Comparison of ENCODE assay signal across 19 cellular contexts in the genomic region with DNA sequence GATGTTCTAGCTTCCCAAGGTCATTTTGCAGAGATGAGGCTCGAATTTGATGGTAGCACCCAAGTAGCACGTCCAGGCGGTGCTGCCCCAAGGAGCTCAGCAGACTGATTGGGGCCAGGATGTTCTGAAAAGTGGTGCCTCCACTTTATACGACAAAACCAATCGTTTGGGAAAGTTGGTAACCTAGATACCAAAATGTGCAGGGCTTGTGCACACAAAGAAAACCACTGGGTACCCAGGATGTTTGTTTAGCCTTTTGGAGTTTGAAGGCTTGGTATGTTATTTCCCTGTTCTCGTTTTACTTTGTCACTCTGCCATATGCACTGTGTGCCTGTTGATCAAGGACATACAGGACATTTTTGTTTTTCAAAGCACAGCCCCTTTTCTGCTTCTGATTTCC. TPM values are rescaled to one million over a fixed set of nuclear protein-coding genes. Genes with fewer than 3 reads are reported as not detected.
A peak's percentile ranks its signal among the peaks of the same experiment; 100 is the strongest.
DNase-seq lines count a peak whose midpoint lies in the region; ATAC-seq and TF ChIP-seq lines count a peak whose summit lies in the region.
"Had no signal": no experiment of that assay in that cellular context is flagged by ENCODE, and none has a peak within 500 bp of the region (broad histone marks: within the 10 kb centered on the region; RNA-seq: fewer than 3 reads in every experiment).

No MANE protein-coding gene starts in this region.

- H3K4me3 ChIP-seq in body of pancreas (no peak overlapping the region), GM23338 (no peak overlapping the region)
- H3K4me3 ChIP-seq: K562, SK-N-MC had no signal

- H3K4me3 Mint-ChIP-seq in progenitor cell of endocrine pancreas (ENCODE audit: low read depth) (no peak overlapping the region), GM23338 (no peak overlapping the region)
- H3K4me3 Mint-ChIP-seq in T-helper 2 cell treated with Interferon-gamma antibody and Interleukin-4, amounts not matched to agents 5 μg/mL and 100 μg/mL, for 36 hours: no peak overlapping the region
- H3K4me3 Mint-ChIP-seq: T-cell had no signal

- H3K79me2 ChIP-seq in GM23338 (replicated peaks; ENCODE audit: insufficient read depth): no peaks in the 10 kb centered on the region

- H3K9me3 Mint-ChIP-seq in progenitor cell of endocrine pancreas (ENCODE audit: low read depth) (no peaks in the 10 kb centered on the region), GM23338 (no peaks in the 10 kb centered on the region)
- H3K9me3 Mint-ChIP-seq in T-helper 2 cell treated with Interferon-gamma antibody and Interleukin-4, amounts not matched to agents 5 μg/mL and 100 μg/mL, for 36 hours: no peaks in the 10 kb centered on the region
- H3K9me3 Mint-ChIP-seq: T-cell had no signal

- H3K27ac ChIP-seq in body of pancreas (no peak overlapping the region), GM23338 (ENCODE audit: low read depth) (no peak overlapping the region)
- H3K27ac ChIP-seq: HL-60, SK-N-MC had no signal

- H3K36me3 Mint-ChIP-seq in progenitor cell of endocrine pancreas (ENCODE audit: insufficient read depth) (peaks cover 42% of the 10 kb centered on the region), GM23338 (ENCODE audit: low read depth) (peaks cover 14% of the 10 kb centered on the region)
- H3K36me3 Mint-ChIP-seq in T-helper 2 cell treated with Interferon-gamma antibody and Interleukin-4, amounts not matched to agents 5 μg/mL and 100 μg/mL, for 36 hours (ENCODE audit: low read depth): no peaks in the 10 kb centered on the region
- H3K36me3 Mint-ChIP-seq: T-cell had no signal

- H3K9me2 ChIP-seq in GM23338 (ENCODE audit: insufficient read depth): no peaks in the 10 kb centered on the region

- H4K20me1 ChIP-seq in GM23338 (replicated peaks; ENCODE audit: insufficient read depth): no peaks in the 10 kb centered on the region

- no peaks in the 10 kb centered on the region for H3F3A ChIP-seq in GM23338 (replicated peaks; ENCODE audit: low read depth)

- H3K9me3 ChIP-seq in body of pancreas: no peaks in the 10 kb centered on the region

- H3K27me3 ChIP-seq in body of pancreas (no peaks in the 10 kb centered on the region), GM23338 (ENCODE audit: insufficient read depth) (no peaks in the 10 kb centered on the region)

- H3K4me1 ChIP-seq in body of pancreas (peaks cover 6% of the 10 kb centered on the region), GM23338 (ENCODE audit: insufficient read depth) (no peaks in the 10 kb centered on the region)

- TF ChIP-seq CTCF in body of pancreas (IDR thresholded peaks at IDR 0.05) (no peak), progenitor cell of endocrine pancreas (IDR thresholded peaks at IDR 0.05; ENCODE audit: unreplicated experiment) (no peak), GM23338 (conservative IDR thresholded peaks at IDR 0.05; ENCODE audit: low read depth in 2 of 2) (no peak)

- intact Hi-C loops in body of pancreas (cut with DNase I): no loop called here

- ATAC-seq in body of pancreas (peak; percentile 47), GM23338 (no peak)
- ATAC-seq: K562, T-cell had no signal

- no peak overlapping the region for H2AFZ ChIP-seq in GM23338

- H3K4me2 ChIP-seq in GM23338: no peak overlapping the region

- 58 to 69% methylated on average over 6 of the region's 6 CpGs for WGBS in body of pancreas, 2 donors

- DNase-seq in NCI-H1417 (lab: John Stamatoyannopoulos, UW) (peak in 2 of 3 experiments; percentile 27 to 36), NCI-H1417 treated with DMSO at 0.1 percent for 48 hours (lab: John Stamatoyannopoulos, UW) (no peak), DMS153 (lab: John Stamatoyannopoulos, UW) (peak; percentile 96), body of pancreas (peak in 1 of 4 donors; percentile 13), progenitor cell of endocrine pancreas (ENCODE audit: low spot score, unreplicated experiment) (no peak), DMS 273 (lab: John Stamatoyannopoulos, UW; ENCODE audit: unreplicated experiment) (no peak), GM23338 (ENCODE audit: low spot score) (no peak)
- DNase-seq in T-helper 2 cell treated with Interferon-gamma antibody and Interleukin-4, amounts not matched to agents 5 μg/mL and 100 μg/mL, for 36 hours (ENCODE audit: low spot score): no peak
- DNase-seq: DMS 273 treated with DMSO at 0.1 percent for 48 hours, HCEC 1CT, NCI-H1694, NCI-H446 treated with DMSO at 0.1 percent for 48 hours, Right ventricle myocardium superior, T-cell had no signal

- peak overlapping the region; percentile 88 for H3K27ac Mint-ChIP-seq in progenitor cell of endocrine pancreas
- no peak overlapping the region for H3K27ac Mint-ChIP-seq in T-helper 2 cell treated with Interferon-gamma antibody and Interleukin-4, amounts not matched to agents 5 μg/mL and 100 μg/mL, for 36 hours
- H3K27ac Mint-ChIP-seq in GM23338: no peak overlapping the region
- H3K27ac Mint-ChIP-seq: T-cell had no signal

- peaks cover 0 to 3% of the 10 kb centered on the region in 2 donors for H3K36me3 ChIP-seq in body of pancreas (replicated peaks in 1 of 2; ENCODE audit: insufficient read depth in 1 of 2, low read depth in 2 of 2)
- peaks cover 3% of the 10 kb centered on the region; the same call in 1 of the 2 replicates for H3K36me3 ChIP-seq in GM23338 (ENCODE audit: insufficient read depth)

- H3K4me1 Mint-ChIP-seq in progenitor cell of endocrine pancreas (ENCODE audit: low read depth) (peaks cover 11% of the 10 kb centered on the region), GM23338 (no peaks in the 10 kb centered on the region)
- no peaks in the 10 kb centered on the region for H3K4me1 Mint-ChIP-seq in T-helper 2 cell treated with Interferon-gamma antibody and Interleukin-4, amounts not matched to agents 5 μg/mL and 100 μg/mL, for 36 hours (ENCODE audit: low read depth)
- H3K4me1 Mint-ChIP-seq: T-cell had no signal

- H3K27me3 Mint-ChIP-seq in progenitor cell of endocrine pancreas: no peaks in the 10 kb centered on the region
- H3K27me3 Mint-ChIP-seq in T-helper 2 cell treated with Interferon-gamma antibody and Interleukin-4, amounts not matched to agents 5 μg/mL and 100 μg/mL, for 36 hours (ENCODE audit: low read depth): peaks cover 6% of the 10 kb centered on the region
- H3K27me3 Mint-ChIP-seq in GM23338 (ENCODE audit: insufficient read depth, low read depth, poor library complexity): no peaks in the 10 kb centered on the region

- no peak for TF ChIP-seq POLR2A in body of pancreas (IDR thresholded peaks at IDR 0.05)

TF ChIP-seq in GM23338, 12 proteins besides CTCF, POLR2A, EP300 and RAD21 (continues in another document):
- TF ChIP-seq POLR2AphosphoS5 (IDR thresholded peaks at IDR 0.05; ENCODE audit: low read depth) (no peak), ZNF462 (CRISPR knock-in tag; IDR thresholded peaks at IDR 0.05) (no peak)

RNA-seq across cellular contexts. Expression of gene PBOV1, which starts 40.7 kb away (rescaled TPM):
- total RNA-seq in body of pancreas (not detected), progenitor cell of endocrine pancreas (not detected in 2 replicates)
- total RNA-seq in GM23338 (2014; rRNA removed; shearing (Covaris generic)): not detected in 2 replicates
- not detected in 2 replicates for polyA plus RNA-seq in GM23338 (2016; fragmentation: Nextera tagmentation; extraction: Ambion mirVana)
- total RNA-seq: A172, K562, Right ventricle myocardium superior, T-cell had no signal
- polyA plus RNA-seq: BJ, K562 had no signal

Comparison
In these comparisons a context has a peak if more than half of its experiments do, and no peak if none do; other contexts are left out.
1. DNase-seq: peak in NCI-H1417 (2 of 3) and DMS153 (single experiment); none in NCI-H1417 treated with DMSO at 0.1 percent for 48 hours (single experiment), progenitor cell of endocrine pancreas (single experiment), DMS 273 (single experiment), T-helper 2 cell treated with Interferon-gamma antibody and Interleukin-4, amounts not matched to agents 5 μg/mL and 100 μg/mL, for 36 hours (single experiment) and GM23338 (single experiment).